In the genomic region with DNA sequence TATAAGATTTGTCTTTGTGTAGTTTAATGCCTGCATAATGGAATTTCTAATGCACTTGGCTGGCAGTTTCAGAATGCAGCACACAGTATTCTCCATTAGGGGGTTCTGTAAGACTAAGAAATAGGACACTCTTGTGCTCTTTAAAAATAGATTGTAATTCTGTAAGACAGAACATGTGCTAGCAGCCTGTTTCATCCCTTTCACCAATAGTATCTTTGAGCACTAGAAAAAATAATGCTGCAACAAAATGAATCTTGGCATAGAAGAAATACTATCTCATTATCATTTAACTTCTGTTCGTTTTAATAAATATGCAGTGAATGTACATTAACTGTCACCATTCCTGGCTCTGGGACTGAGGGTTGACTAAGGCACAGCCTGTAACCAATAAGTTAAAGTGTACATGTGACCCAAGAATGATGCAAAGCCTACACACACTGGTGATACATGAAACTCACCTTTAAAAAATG, we compare ENCODE assay signal across 8 cellular contexts. TPM values are rescaled to one million over a fixed set of nuclear protein-coding genes. Genes with fewer than 3 reads are reported as not detected.
DNase-seq lines count a peak whose midpoint lies in the region; ATAC-seq, FAIRE-seq and TF ChIP-seq lines count a peak whose summit lies in the region.

No MANE protein-coding gene starts in this region.

- H3K9ac ChIP-seq in HCT116 (ENCODE audit: low read length), result no peak overlapping the region

- H3K9me3 ChIP-seq in HCT116 (ENCODE audit: control insufficient read depth in 1 of 2, insufficient read depth in 1 of 2, low read depth in 1 of 2, low read length in 2 of 2), result no peaks in the 10 kb centered on the region
- no peaks in the 10 kb centered on the region for H3K9me3 ChIP-seq in heart left ventricle
- no peaks in the 10 kb centered on the region for H3K9me3 ChIP-seq in gastrocnemius medialis

- BruUV-seq in HCT116 (replicated peaks; lab: Mats Ljungman, UMichigan), result no TSS peak

- H3K4me2 ChIP-seq in HCT116 (ENCODE audit: low read length), result no peak overlapping the region

- ATAC-seq in HCT116 (peak; percentile 83), heart left ventricle (peak; percentile 56 to 75 (median 72)), gastrocnemius medialis (peak; percentile 54 to 71)

- TF ChIP-seq POLR2A in HCT116 (IDR thresholded peaks at IDR 0.05; ENCODE audit: borderline replicate concordance, extremely low read depth, insufficient read depth, insufficient read length) (no peak), heart left ventricle (IDR thresholded peaks at IDR 0.05) (no peak), gastrocnemius medialis (IDR thresholded peaks at IDR 0.05) (no peak)

- H3K4me3 ChIP-seq in HCT116 (replicated peaks in 1 of 2; ENCODE audit: low read depth in 1 of 2, low read length in 2 of 2) (no peak overlapping the region), WI38 (ENCODE audit: low read depth, low read length) (no peak overlapping the region), heart left ventricle (no peak overlapping the region), gastrocnemius medialis (peak overlapping the region in 1 of 4 donors; percentile 40)

- TF ChIP-seq CTCF in GM10248 (IDR thresholded peaks at IDR 0.05; ENCODE audit: control extremely low read depth, extremely low read depth, low read depth, missing control alignments), result peak; percentile 29
- TF ChIP-seq CTCF in HCT116 (IDR thresholded peaks at IDR 0.05 in 2 of 3, conservative IDR thresholded peaks at IDR 0.05 in 1 of 3; ENCODE audit: borderline replicate concordance in 1 of 3, insufficient read depth in 1 of 3, low read depth in 2 of 3, low read length in 2 of 3), result peak; percentile 50 to 70 (median 56); a peak in 5 of 6 replicates
- TF ChIP-seq CTCF in WI38 (IDR thresholded peaks at IDR 0.05; ENCODE audit: low read depth, low read length), result peak; percentile 47; the same call in 1 of the 2 replicates
- peak; percentile 18 to 83 (median 70) for TF ChIP-seq CTCF in heart left ventricle (IDR thresholded peaks at IDR 0.05)
- TF ChIP-seq CTCF in gastrocnemius medialis (IDR thresholded peaks at IDR 0.05 in 4 of 5, conservative IDR thresholded peaks at IDR 0.05 in 1 of 5), result peak; percentile 50 to 90 (median 72)

- no peaks in the 10 kb centered on the region for H4K20me1 ChIP-seq in HCT116 (ENCODE audit: insufficient read depth)

- H3K79me2 ChIP-seq in HCT116 (ENCODE audit: insufficient read depth, low read length), result no peaks in the 10 kb centered on the region

- CTCF ChIA-PET in GM10248 (lab: Yijun Ruan, JAX), result interaction anchor here (0.7 to 2.0 kb wide), 13 partner anchors 10 to 700 kb away, joined by 3 to 14 read pairs (median 6); no protein-coding TSS in a partner anchor
- CTCF ChIA-PET in HCT116 (lab: Charles Lee), result interaction anchor here (1.0 to 2.0 kb wide), 6 partner anchors 56 to 714 kb away, joined by 4 to 20 read pairs (median 8); no protein-coding TSS in a partner anchor

- no peak for FAIRE-seq in GM19239 (lab: Jason Lieb, UNC)

- no peaks in the 10 kb centered on the region for H3K4me1 ChIP-seq in HCT116 (ENCODE audit: control insufficient read depth in 1 of 2, insufficient read depth in 2 of 2, low read length in 2 of 2)
- H3K4me1 ChIP-seq in heart left ventricle, result peaks cover 0 to 56% (median 20%) of the 10 kb centered on the region in 12 donors
- peaks cover 73 to 85% of the 10 kb centered on the region in 2 donors for H3K4me1 ChIP-seq in gastrocnemius medialis

- TF ChIP-seq RAD21 in HCT116 (IDR thresholded peaks at IDR 0.05; ENCODE audit: low read depth), result peak; percentile 73

- POLR2A ChIA-PET in GM10248 (lab: Yijun Ruan, JAX), result no interaction called here
- POLR2A ChIA-PET in HCT116 (lab: Charles Lee), result interaction anchor here (1.1 kb wide), 1 partner anchor 13 kb away, joined by 3 read pairs; no protein-coding TSS in a partner anchor

- in situ Hi-C loops in gastrocnemius medialis (cut with MboI; ENCODE audit: low sequenced_read_pairs in 4 of 4), result loop anchor here (5.0 to 25.0 kb wide), 3 partner anchors 63 to 298 kb away; no protein-coding TSS in a partner anchor

- 12 to 26% (median 14%) methylated on average over 1 of the region's 1 CpG for WGBS in heart left ventricle, 4 donors

- no peaks in the 10 kb centered on the region for H3K27me3 ChIP-seq in HCT116 (ENCODE audit: insufficient read depth, low read length)
- H3K27me3 ChIP-seq in heart left ventricle, result no peaks in the 10 kb centered on the region
- no peaks in the 10 kb centered on the region for H3K27me3 ChIP-seq in gastrocnemius medialis

- no peaks in the 10 kb centered on the region for H3K36me3 ChIP-seq in HCT116 (ENCODE audit: control insufficient read depth in 1 of 2, insufficient read depth in 2 of 2, low read length in 2 of 2)
- no peaks in the 10 kb centered on the region for H3K36me3 ChIP-seq in heart left ventricle
- peaks cover 0 to 5% of the 10 kb centered on the region in 2 donors for H3K36me3 ChIP-seq in gastrocnemius medialis

- intact Hi-C loops in HCT116 (cut with micrococcal nuclease), result loop anchor here (1.0 to 2.0 kb wide), 3 partner anchors 61 to 713 kb away; no protein-coding TSS in a partner anchor
- intact Hi-C loops in heart left ventricle (cut with DNase I), result loop anchor here (2.0 to 10.0 kb wide), 7 partner anchors 63 to 715 kb away; no protein-coding TSS in a partner anchor
- intact Hi-C loops in gastrocnemius medialis (cut with DNase I; ENCODE audit: low total_unique reads), result loop anchor here (1.0 to 5.0 kb wide), 2 partner anchors 61 to 178 kb away; no protein-coding TSS in a partner anchor

- RAD21 ChIA-PET in HCT116 (lab: Charles Lee; ENCODE audit: low non-redundant PET in 1 of 2, low total read pairs in 2 of 2, uncharacterized antibody in 2 of 2, unreplicated experiment in 2 of 2), result no interaction called here

- H3K27ac ChIP-seq in HCT116 (ENCODE audit: low read depth, low read length) (no peak overlapping the region), heart left ventricle (peak overlapping the region in 9 of 12 donors; percentile 11 to 82 (median 78)), gastrocnemius medialis (peak overlapping the region; percentile 90 to 99 (median 96))

- no peak overlapping the region for H2AFZ ChIP-seq in HCT116 (ENCODE audit: low read depth, low read length, poor library complexity, severe bottlenecking)

- no peaks in the 10 kb centered on the region for H3K9me2 ChIP-seq in HCT116 (ENCODE audit: insufficient read depth)

- no peak for DNase-seq in GM10248 (ENCODE audit: extremely low spot score)
- peak; percentile 21 for DNase-seq in HCT116 (ENCODE audit: low read depth, low spot score)
- peak; percentile 38 for DNase-seq in NCI-H146 treated with DMSO at 0.1 percent for 48 hours (lab: John Stamatoyannopoulos, UW; ENCODE audit: unreplicated experiment)
- no peak for DNase-seq in heart left ventricle
- DNase-seq in gastrocnemius medialis, result peak in 1 of 2 donors; percentile 37
- no peak for DNase-seq in occipital lobe (lab: John Stamatoyannopoulos, UW)
- no peak for DNase-seq in GM19239 (ENCODE audit: insufficient read length, low spot score)

TF ChIP-seq in HCT116, 20 proteins besides CTCF, POLR2A, EP300 and RAD21:
- TF ChIP-seq ZBTB33 (IDR thresholded peaks at IDR 0.05; ENCODE audit: extremely low read depth, insufficient replicate concordance, low read length), result no peak
- TF ChIP-seq, protein P1, sequence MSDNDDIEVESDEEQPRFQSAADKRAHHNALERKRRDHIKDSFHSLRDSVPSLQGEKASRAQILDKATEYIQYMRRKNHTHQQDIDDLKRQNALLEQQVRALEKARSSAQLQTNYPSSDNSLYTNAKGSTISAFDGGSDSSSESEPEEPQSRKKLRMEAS (IDR thresholded peaks at IDR 0.05), result no peak
- TF ChIP-seq YY1 (IDR thresholded peaks at IDR 0.05; ENCODE audit: extremely low read depth, insufficient replicate concordance, low read depth, low read length), result no peak
- TF ChIP-seq CBX3 (IDR thresholded peaks at IDR 0.05; ENCODE audit: low read depth), result no peak
- no peak for TF ChIP-seq EZH2 (IDR thresholded peaks at IDR 0.05)
- TF ChIP-seq SP1 (IDR thresholded peaks at IDR 0.05; ENCODE audit: low read depth), result no peak
- TF ChIP-seq EZH2phosphoT487 (IDR thresholded peaks at IDR 0.05; ENCODE audit: borderline replicate concordance), result no peak
- no peak for TF ChIP-seq ZNF274 (IDR thresholded peaks at IDR 0.05; ENCODE audit: low read depth, low read length)
- no peak for TF ChIP-seq TCF7L2 (IDR thresholded peaks at IDR 0.05; ENCODE audit: borderline replicate concordance, extremely low read depth, insufficient read depth, insufficient read length)
- TF ChIP-seq EGR1 (IDR thresholded peaks at IDR 0.05; ENCODE audit: low read depth), result no peak
- no peak for TF ChIP-seq ELF1 (IDR thresholded peaks at IDR 0.05; ENCODE audit: borderline replicate concordance, low read depth)
- no peak for TF ChIP-seq JUND (IDR thresholded peaks at IDR 0.05)
- no peak for TF ChIP-seq CEBPB (IDR thresholded peaks at IDR 0.05; ENCODE audit: low read depth)
- TF ChIP-seq FOSL1 (IDR thresholded peaks at IDR 0.05; ENCODE audit: low read depth), result no peak

RNA-seq across cellular contexts. Expression of gene ZNF622, which starts 23.8 kb away (rescaled TPM):
- 25.2 TPM for total RNA-seq in HCT116 (2021; ENCODE audit: unreplicated experiment)
- 25.2 and 26.6 TPM in 2 replicates for polyA plus RNA-seq in HCT116 (2012)
- total RNA-seq in heart left ventricle, result 10 to 100 TPM; 43.7 to 97.3 (median 58.4) TPM
- 100 to 1,000 TPM in 1 of 2 donors, 10 to 100 TPM in 1; 48.9 to 171 TPM for polyA plus RNA-seq in heart left ventricle
- 100 to 1,000 TPM in 2 of 4 donors, 10 to 100 TPM in 2; 44.8 to 150 (median 75.1) TPM for total RNA-seq in gastrocnemius medialis
- total RNA-seq in occipital lobe, result 25.9 TPM

Comparison
In these comparisons a context has a peak if more than half of its experiments do, and no peak if none do; other contexts are left out.
1. DNase-seq: peak in HCT116 (single experiment) and NCI-H146 treated with DMSO at 0.1 percent for 48 hours (single experiment); none in GM10248 (single experiment), heart left ventricle (0 of 5), occipital lobe (single experiment) and GM19239 (single experiment).
2. Peak in every context shown above with its lines, with median percentiles within 50 percentile points of each other: CTCF ChIP-seq and ATAC-seq.